In genomic region chr6:31805939-31806469, GRCh38 we compare ENCODE assay signal across 8 cellular contexts. TPM values are rescaled to one million over a fixed set of nuclear protein-coding genes. Genes with fewer than 3 reads are reported as not detected.
DNase-seq lines count a peak whose midpoint lies in the region; ATAC-seq lines count a peak whose summit lies in the region.

No MANE protein-coding gene starts in this region.

- H3K4me1 ChIP-seq in Karpas-422 (ENCODE audit: low read length) = peaks cover 10% of the 10 kb centered on the region
- H3K4me1 ChIP-seq in naive thymus-derived CD4-positive, alpha-beta T cell (ENCODE audit: control insufficient read depth in 2 of 2, insufficient read depth in 2 of 2, low read length in 2 of 2) = peaks cover 9 to 14% of the 10 kb centered on the region in 2 donors

- peak overlapping the region; percentile 93 for H3K27ac Mint-ChIP-seq in dendritic cell treated with granulocyte-macrophage colony-stimulating factor and Interleukin-4, amounts not matched to agents 40 ng/mL and 50 ng/mL, for 4 days
- H3K27ac Mint-ChIP-seq in naive thymus-derived CD4-positive, alpha-beta T cell = peak overlapping the region; percentile 88 to 97 (median 93)

- H3K36me3 Mint-ChIP-seq in dendritic cell treated with granulocyte-macrophage colony-stimulating factor and Interleukin-4, amounts not matched to agents 40 ng/mL and 50 ng/mL, for 4 days (ENCODE audit: low read depth) = peaks cover 32% of the 10 kb centered on the region
- peaks cover under 1 to 22% (median 9%) of the 10 kb centered on the region in 5 donors for H3K36me3 Mint-ChIP-seq in naive thymus-derived CD4-positive, alpha-beta T cell

- H3K9me3 ChIP-seq in Karpas-422 (ENCODE audit: low read length) = no peaks in the 10 kb centered on the region
- no peaks in the 10 kb centered on the region for H3K9me3 ChIP-seq in naive thymus-derived CD4-positive, alpha-beta T cell (ENCODE audit: control insufficient read depth in 2 of 3, low read length in 3 of 3)

- peak overlapping the region; percentile 95 for H3K4me2 ChIP-seq in Karpas-422 (ENCODE audit: low read depth, low read length, poor library complexity, severe bottlenecking)

- H3K9ac ChIP-seq in Karpas-422 (ENCODE audit: low read length) = peak overlapping the region; percentile 86

- H3K79me2 ChIP-seq in Karpas-422 (ENCODE audit: low read length) = peaks cover 30% of the 10 kb centered on the region

- H3K36me3 ChIP-seq in Karpas-422 (ENCODE audit: insufficient read depth, low read length) = 0 out of 2 replicates have a peak, but pooled peaks cover 3% of the 10 kb centered on the region
- peaks cover 0 to 11% (median 0%) of the 10 kb centered on the region in 3 experiments for H3K36me3 ChIP-seq in naive thymus-derived CD4-positive, alpha-beta T cell (ENCODE audit: control insufficient read depth in 2 of 3, insufficient read depth in 3 of 3, low read length in 3 of 3)

- no peaks in the 10 kb centered on the region for H3K27me3 ChIP-seq in Karpas-422 (ENCODE audit: low read length)
- no peaks in the 10 kb centered on the region for H3K27me3 ChIP-seq in naive thymus-derived CD4-positive, alpha-beta T cell (ENCODE audit: control insufficient read depth in 2 of 2, insufficient read depth in 2 of 2, low read length in 2 of 2)

- H3K27ac ChIP-seq in Karpas-422 (ENCODE audit: low read length) = peak overlapping the region; percentile 53
- peak overlapping the region; percentile 89 for H3K27ac ChIP-seq in naive thymus-derived CD4-positive, alpha-beta T cell (ENCODE audit: low read depth, low read length)

- peak overlapping the region; percentile 79 for H3K4me3 Mint-ChIP-seq in dendritic cell treated with granulocyte-macrophage colony-stimulating factor and Interleukin-4, amounts not matched to agents 40 ng/mL and 50 ng/mL, for 4 days
- H3K4me3 Mint-ChIP-seq in naive thymus-derived CD4-positive, alpha-beta T cell = peak overlapping the region; percentile 86 to 95 (median 92)

- H3K9me2 ChIP-seq in Karpas-422 (replicated peaks; ENCODE audit: insufficient read depth, low read length) = no peaks in the 10 kb centered on the region

- peak overlapping the region; percentile 87 for H3K4me3 ChIP-seq in Karpas-422 (ENCODE audit: low read length)
- peak overlapping the region; percentile 92 for H3K4me3 ChIP-seq in naive thymus-derived CD4-positive, alpha-beta T cell (ENCODE audit: low read length)

- no peaks in the 10 kb centered on the region for H3K9me3 Mint-ChIP-seq in dendritic cell treated with granulocyte-macrophage colony-stimulating factor and Interleukin-4, amounts not matched to agents 40 ng/mL and 50 ng/mL, for 4 days
- no peaks in the 10 kb centered on the region for H3K9me3 Mint-ChIP-seq in naive thymus-derived CD4-positive, alpha-beta T cell

- H3K27me3 Mint-ChIP-seq in dendritic cell treated with granulocyte-macrophage colony-stimulating factor and Interleukin-4, amounts not matched to agents 40 ng/mL and 50 ng/mL, for 4 days = no peaks in the 10 kb centered on the region
- no peaks in the 10 kb centered on the region for H3K27me3 Mint-ChIP-seq in naive thymus-derived CD4-positive, alpha-beta T cell

- ATAC-seq in GM18517 (IDR thresholded peaks at IDR 0.05; ENCODE audit: unreplicated experiment) (peak; percentile 7), GM18909 (IDR thresholded peaks at IDR 0.05; ENCODE audit: poor library complexity, unreplicated experiment) (no peak), HG02759 (IDR thresholded peaks at IDR 0.05; ENCODE audit: unreplicated experiment) (no peak)
- ATAC-seq in naive thymus-derived CD4-positive, alpha-beta T cell = no peak

- peaks cover 28% of the 10 kb centered on the region for H3K4me1 Mint-ChIP-seq in dendritic cell treated with granulocyte-macrophage colony-stimulating factor and Interleukin-4, amounts not matched to agents 40 ng/mL and 50 ng/mL, for 4 days (ENCODE audit: low read depth)
- H3K4me1 Mint-ChIP-seq in naive thymus-derived CD4-positive, alpha-beta T cell = peaks cover 16 to 47% (median 27%) of the 10 kb centered on the region in 7 donors

- intact Hi-C loops in dendritic cell treated with granulocyte-macrophage colony-stimulating factor and Interleukin-4, amounts not matched to agents 40 ng/mL and 50 ng/mL, for 4 days (cut with micrococcal nuclease) = loop anchor here (1.0 kb wide), 1 partner anchor 10 kb away; no protein-coding TSS in a partner anchor
- intact Hi-C loops in naive thymus-derived CD4-positive, alpha-beta T cell (cut with micrococcal nuclease) = loop anchor here (1.0 kb wide), 3 partner anchors 9 to 67 kb away; partner anchors contain the start of gene VARS1 (in 1 of the 2)

- peak overlapping the region; percentile 24; the same call in 1 of the 2 replicates for H2AFZ ChIP-seq in Karpas-422 (ENCODE audit: low read length)

- H4K20me1 ChIP-seq in Karpas-422 (ENCODE audit: insufficient read depth, low read depth, low read length) = no peaks in the 10 kb centered on the region

- CTCF ChIA-PET in naive thymus-derived CD4-positive, alpha-beta T cell (lab: Charles Lee) = interaction anchor here (1.5 to 2.0 kb wide), 5 partner anchors 8 to 76 kb away, joined by 4 to 11 read pairs (median 6); partner anchors contain the start of genes DDAH2 and VARS1

- DNase-seq in Karpas-422 (peak; percentile 58), NCI-H1436 treated with DMSO at 0.1 percent for 48 hours (lab: John Stamatoyannopoulos, UW) (no peak), hippocampal formation (lab: John Stamatoyannopoulos, UW) (no peak)
- no peak for DNase-seq in naive thymus-derived CD4-positive, alpha-beta T cell

- POLR2A ChIA-PET in naive thymus-derived CD4-positive, alpha-beta T cell (lab: Charles Lee) = interaction anchor here (0.6 to 3.4 kb wide), 20 partner anchors 8 to 1471 kb away, joined by 3 to 30 read pairs (median 8); partner anchors contain the start of genes ABHD16A, B3GALT4, BAG6 and C6orf47

RNA-seq across cellular contexts. Expression of gene LSM2, which starts 0.8 kb away (rescaled TPM):
- 44.9 and 57.4 TPM in 2 replicates for total RNA-seq in Karpas-422 (2014; rRNA removed; shearing (Covaris generic); ENCODE audit: low replicate concordance)
- 10 to 100 TPM; 22.9 to 94.5 (median 29.2) TPM for total RNA-seq in naive thymus-derived CD4-positive, alpha-beta T cell
- 10 to 100 TPM; 58.9 to 67.9 TPM for polyA plus RNA-seq in naive thymus-derived CD4-positive, alpha-beta T cell

RNA-seq across cellular contexts. Expression of gene HSPA1L, which starts 9.1 kb away (rescaled TPM):
- total RNA-seq in Karpas-422 (2014; rRNA removed; shearing (Covaris generic); ENCODE audit: low replicate concordance) = 0.72 TPM in 1 of 2 replicates, not detected in the other
- total RNA-seq in naive thymus-derived CD4-positive, alpha-beta T cell = 1 to 10 TPM; 3.3 to 5.5 (median 4.7) TPM
- polyA plus RNA-seq in naive thymus-derived CD4-positive, alpha-beta T cell = 1 to 10 TPM; 2.3 to 3.6 TPM

RNA-seq across cellular contexts. Expression of gene HSPA1A, which starts 9.3 kb away (rescaled TPM):
- total RNA-seq in Karpas-422 (2014; rRNA removed; shearing (Covaris generic); ENCODE audit: low replicate concordance) = 0.32 TPM in 1 of 2 replicates, not detected in the other
- total RNA-seq in naive thymus-derived CD4-positive, alpha-beta T cell = 100 to 1,000 TPM in 1 of 5 experiments, 10 to 100 TPM in 3, 1 to 10 TPM in 1; 6.7 to 125 (median 30.3) TPM
- 10 to 100 TPM; 26.0 to 52.5 TPM for polyA plus RNA-seq in naive thymus-derived CD4-positive, alpha-beta T cell

RNA-seq across cellular contexts. Expression of gene VARS1, which starts 10.5 kb away (rescaled TPM):
- 38.0 and 43.0 TPM in 2 replicates for total RNA-seq in Karpas-422 (2014; rRNA removed; shearing (Covaris generic); ENCODE audit: low replicate concordance)
- total RNA-seq in naive thymus-derived CD4-positive, alpha-beta T cell = 10 to 100 TPM; 34.3 to 84.2 (median 53.2) TPM
- 10 to 100 TPM; 32.2 to 44.8 TPM for polyA plus RNA-seq in naive thymus-derived CD4-positive, alpha-beta T cell

RNA-seq across cellular contexts. Expression of gene HSPA1B, which starts 21.5 kb away (rescaled TPM):
- total RNA-seq in Karpas-422 (2014; rRNA removed; shearing (Covaris generic); ENCODE audit: low replicate concordance) = 78.6 and 143 TPM in 2 replicates
- total RNA-seq in naive thymus-derived CD4-positive, alpha-beta T cell = 10 to 100 TPM in 4 of 5 experiments, 1 to 10 TPM in 1; 8.6 to 68.9 (median 28.9) TPM
- 1 to 10 TPM; 2.8 to 3.6 TPM for polyA plus RNA-seq in naive thymus-derived CD4-positive, alpha-beta T cell
